In genomic region chr4:8580321-8581093, GRCh38 we compare ENCODE assay signal across 1 cellular context.
TF ChIP-seq lines count a peak whose summit lies in the region.

Gene GPR78 (plus strand): TSS chr4:8580392. CDS start chr4:8580983, 591 bp downstream.

TF ChIP-seq in SK-N-SH, 30 proteins besides CTCF, POLR2A, EP300 and RAD21 (continued from another document):
- no peak for TF ChIP-seq RCOR1 (IDR thresholded peaks at IDR 0.05; ENCODE audit: low read length)
